Comparison of ENCODE assay signal across 14 cellular contexts in the genomic region with DNA sequence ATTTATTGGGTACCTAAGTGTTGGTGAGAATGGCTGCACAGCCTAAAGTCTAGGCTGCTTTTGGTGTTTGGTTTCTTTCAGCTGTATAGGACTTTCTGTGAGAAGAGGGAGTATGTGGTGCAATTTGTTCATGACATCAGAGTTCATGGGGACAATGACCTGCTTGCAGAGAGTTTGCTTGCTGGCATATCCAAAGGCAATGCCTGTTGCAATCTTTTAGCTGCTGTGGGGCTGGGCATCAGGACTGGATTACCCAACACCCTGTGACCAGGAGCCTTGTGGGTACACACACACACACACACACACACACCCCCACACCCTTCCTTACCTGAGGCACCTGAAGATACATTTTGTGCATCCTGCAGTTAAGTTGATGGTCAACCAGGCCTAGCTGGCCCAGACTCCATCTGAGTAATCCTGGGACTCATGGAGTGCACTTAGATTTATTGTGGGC.
DNase-seq lines count a peak whose midpoint lies in the region; ATAC-seq, FAIRE-seq and TF ChIP-seq lines count a peak whose summit lies in the region.
"Had no signal": no experiment of that assay in that cellular context is flagged by ENCODE, and none has a peak within 500 bp of the region (broad histone marks: within the 10 kb centered on the region; RNA-seq: fewer than 3 reads in every experiment).

No MANE protein-coding gene starts in this region.

- H3K27me3 ChIP-seq in adrenal gland (no peaks in the 10 kb centered on the region), pancreas (no peaks in the 10 kb centered on the region)

- FAIRE-seq in pancreas (lab: Jason Lieb, UNC), result no peak

- peak; percentile 46 for DNase-seq in HuH-7.5 (ENCODE audit: low spot score)
- peak in 5 of 7 donors; percentile 22 to 73 (median 39) for DNase-seq in adrenal gland
- peak; percentile 71 for DNase-seq in fibroblast of pulmonary artery (ENCODE audit: low read depth)
- peak in 2 of 6 donors; percentile 21 to 37 for DNase-seq in pancreas
- no peak for DNase-seq in NCI-H1436 (lab: John Stamatoyannopoulos, UW)
- no peak for DNase-seq in A172 (ENCODE audit: low spot score)
- DNase-seq in NCI-H2227 (lab: John Stamatoyannopoulos, UW; ENCODE audit: unreplicated experiment), result no peak
- DNase-seq: CD4-positive, alpha-beta memory T cell; H9; NCI-H1694 treated with DMSO at 0.1 percent for 48 hours; stimulated activated naive CD8-positive, alpha-beta T cell treated with anti-CD3 and anti-CD28 coated beads, Interleukin-15, amount 100 ng/mL, for 72 hours; T-helper 2 cell had no signal

- H3K4me1 ChIP-seq in adrenal gland (replicated peaks in 1 of 2) (no peaks in the 10 kb centered on the region), pancreas (peaks cover 0 to 5% (median 0%) of the 10 kb centered on the region in 3 donors)

- intact Hi-C loops in adrenal gland (cut with DNase I) (no loop called here), pancreas (cut with DNase I) (no loop called here)

- TF ChIP-seq CTCF in adrenal gland (IDR thresholded peaks at IDR 0.05) (no peak), fibroblast of pulmonary artery (IDR thresholded peaks at IDR 0.05; ENCODE audit: low read length, missing control alignments) (no peak), pancreas (IDR thresholded peaks at IDR 0.05) (no peak)

- ATAC-seq in pancreas, result peak in 3 of 4 donors; percentile 50 to 61 (median 54)
- no peak for ATAC-seq in GM18907 (IDR thresholded peaks at IDR 0.05; ENCODE audit: unreplicated experiment)
- ATAC-seq: activated T-helper 17 cell treated with anti-CD3 and anti-CD28 coated beads, Interleukin-2, amount 50 U/mL, for 72 hours; stimulated activated naive CD8-positive, alpha-beta T cell treated with anti-CD3 and anti-CD28 coated beads, Interleukin-15, amount 100 ng/mL, for 72 hours had no signal

- H3K4me3 ChIP-seq in adrenal gland (no peak overlapping the region), fibroblast of pulmonary artery (replicated peaks; ENCODE audit: low read depth, low read length) (no peak overlapping the region), pancreas (no peak overlapping the region)

- no peaks in the 10 kb centered on the region for H3K9me3 ChIP-seq in adrenal gland (replicated peaks in 1 of 3)
- no peaks in the 10 kb centered on the region for H3K9me3 ChIP-seq in pancreas

- H3K36me3 ChIP-seq in adrenal gland (replicated peaks in 1 of 2) (no peaks in the 10 kb centered on the region), pancreas (no peaks in the 10 kb centered on the region)

- no peak for TF ChIP-seq POLR2A in adrenal gland (IDR thresholded peaks at IDR 0.05)

- H3K27ac ChIP-seq in adrenal gland (no peak overlapping the region), pancreas (no peak overlapping the region)

Comparison
In these comparisons a context has a peak if more than half of its experiments do, and no peak if none do; other contexts are left out.
1. DNase-seq: peak in HuH-7.5 (single experiment), adrenal gland (5 of 7) and fibroblast of pulmonary artery (single experiment); none in NCI-H1436 (single experiment), A172 (single experiment) and NCI-H2227 (single experiment).